1 cellular context compared by ENCODE assay signal in genomic region chr21:33642896-33643657, GRCh38.
TF ChIP-seq lines count a peak whose summit lies in the region.

No MANE protein-coding gene starts in this region.

TF ChIP-seq in GM23338, 12 proteins besides CTCF, POLR2A, EP300 and RAD21 (continued from another document):
- no peak for TF ChIP-seq ZNF462 (CRISPR knock-in tag; IDR thresholded peaks at IDR 0.05)
- no peak for TF ChIP-seq POLR2AphosphoS5 (IDR thresholded peaks at IDR 0.05; ENCODE audit: low read depth)
TF ChIP-seq in GM23338: peak in this region for 0.
